In genomic region chr1:90800012-90800717, GRCh38 we compare ENCODE assay signal across 12 cellular contexts.
"Had no signal": no experiment of that assay in that cellular context is flagged by ENCODE, and none has a peak within 500 bp of the region (broad histone marks: within the 10 kb centered on the region; RNA-seq: fewer than 3 reads in every experiment).

No MANE protein-coding gene starts in this region.

- H3K27ac ChIP-seq: dorsolateral prefrontal cortex, testis had no signal

- DNase-seq: activated CD4-positive, alpha-beta T cell treated with anti-CD3 and anti-CD28 coated beads, Interleukin-2, amount 50 U/mL, for 48 hours; activated CD4-positive, CD25-positive, alpha-beta regulatory T cell treated with anti-CD3 and anti-CD28 coated beads, Interleukin-2, amount 50 U/mL, for 72 hours; activated CD8-positive, alpha-beta memory T cell treated with anti-CD3 and anti-CD28 coated beads, Interleukin-2, amount 10 ng/mL, durations not matched to agents 7 days and 5 days; activated effector memory CD4-positive, alpha-beta T cell treated with anti-CD3 and anti-CD28 coated beads, Interleukin-2, amount 50 U/mL, for 16 hours; activated T-cell treated with anti-CD3 and anti-CD28 coated beads, Interleukin-2, amount 50 U/mL, for 4 hours; dorsolateral prefrontal cortex; stimulated activated CD4-positive, alpha-beta T cell treated with anti-CD3 and anti-CD28 coated beads, Interleukin-4, amount 100 ng/mL, for 1 hour; stimulated activated CD8-positive, alpha-beta memory T cell treated with anti-CD3 and anti-CD28 coated beads, Interleukin-4, amount 100 ng/mL, for 48 hours; T-helper 2 cell; testis had no signal

- FAIRE-seq: islet of Langerhans, TTC549 had no signal

- H3K9me3 ChIP-seq: testis had no signal

- H3K4me3 ChIP-seq: dorsolateral prefrontal cortex, testis had no signal

- H3K27me3 ChIP-seq: testis had no signal

- ATAC-seq: activated CD8-positive, alpha-beta memory T cell treated with anti-CD3 and anti-CD28 coated beads, Interleukin-2, amount 10 ng/mL, durations not matched to agents 7 days and 5 days; activated T-cell treated with anti-CD3 and anti-CD28 coated beads, Interleukin-2, amount 50 U/mL, for 4 hours had no signal
